8 cellular contexts compared by ENCODE assay signal in the genomic region with DNA sequence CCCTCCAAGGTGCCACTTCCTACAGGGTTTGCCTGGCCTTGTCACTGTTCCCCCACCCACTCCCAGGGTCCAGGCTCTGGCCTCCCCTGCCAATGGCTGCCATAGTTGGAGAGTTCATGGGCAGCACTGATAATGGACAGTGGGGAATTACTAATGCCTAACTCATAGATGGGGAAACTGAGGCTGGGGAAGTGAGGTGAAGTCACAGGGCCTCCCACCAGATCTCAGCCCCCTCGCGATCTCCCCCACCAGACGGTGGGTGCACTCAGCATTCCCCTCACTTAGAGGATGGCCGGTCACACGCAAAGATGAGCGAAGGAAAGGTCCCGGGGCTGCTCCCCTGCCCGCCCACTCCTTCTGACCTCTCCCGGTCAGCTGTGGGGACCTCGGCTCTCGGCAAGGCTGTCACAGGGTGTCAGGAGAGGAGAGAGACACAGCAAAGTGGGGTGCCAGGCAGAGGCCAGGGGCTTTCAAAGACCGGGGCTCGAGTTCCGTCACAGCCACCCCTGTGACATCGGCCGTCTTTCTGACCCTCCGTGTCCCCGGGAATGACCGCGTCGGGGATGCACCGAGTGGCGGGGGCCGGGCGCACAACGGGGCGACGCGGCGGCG.
DNase-seq lines count a peak whose midpoint lies in the region; ATAC-seq and TF ChIP-seq lines count a peak whose summit lies in the region.

No MANE protein-coding gene starts in this region.

- no peaks in the 10 kb centered on the region for H3K36me3 Mint-ChIP-seq in activated CD4-positive, alpha-beta T cell treated with anti-CD3 and anti-CD28 coated beads, Interleukin-2, amount 10 ng/mL, durations not matched to agents 24 days and 14 days (ENCODE audit: low read depth)
- H3K36me3 Mint-ChIP-seq in activated naive CD8-positive, alpha-beta T cell treated with anti-CD3 and anti-CD28 coated beads, Interleukin-2, amount 10 ng/mL, durations not matched to agents 7 days and 5 days: no peaks in the 10 kb centered on the region
- H3K36me3 Mint-ChIP-seq in immature natural killer cell: no peaks in the 10 kb centered on the region

- POLR2A ChIA-PET in activated naive CD8-positive, alpha-beta T cell treated with anti-CD3 and anti-CD28 coated beads, Interleukin-2, amount 10 ng/mL, durations not matched to agents 7 days and 5 days (lab: Charles Lee): no interaction called here

- peaks cover 46% of the 10 kb centered on the region for H3K27me3 Mint-ChIP-seq in activated CD4-positive, alpha-beta T cell treated with anti-CD3 and anti-CD28 coated beads, Interleukin-2, amount 10 ng/mL, durations not matched to agents 24 days and 14 days
- peaks cover 46% of the 10 kb centered on the region for H3K27me3 Mint-ChIP-seq in activated naive CD8-positive, alpha-beta T cell treated with anti-CD3 and anti-CD28 coated beads, Interleukin-2, amount 10 ng/mL, durations not matched to agents 7 days and 5 days
- peaks cover 20 to 21% (median 21%) of the 10 kb centered on the region in 3 donors for H3K27me3 Mint-ChIP-seq in immature natural killer cell (ENCODE audit: low read depth in 3 of 3)

- no peak for DNase-seq in activated CD4-positive, alpha-beta T cell treated with anti-CD3 and anti-CD28 coated beads, Interleukin-2, amount 10 ng/mL, durations not matched to agents 24 days and 14 days
- no peak for DNase-seq in activated CD4-positive, alpha-beta T cell treated with anti-CD3 and anti-CD28 coated beads for 1 hour
- DNase-seq in activated naive CD8-positive, alpha-beta T cell treated with anti-CD3 and anti-CD28 coated beads, Interleukin-2, amount 10 ng/mL, durations not matched to agents 7 days and 5 days: no peak
- DNase-seq in immature natural killer cell: no peak
- DNase-seq in suprapubic skin (ENCODE audit: low spot score in 2 of 2): peak in 1 of 2 donors; percentile 71
- no peak for DNase-seq in NCI-H446 treated with DMSO at 0.1 percent for 48 hours (lab: John Stamatoyannopoulos, UW)
- no peak for DNase-seq in NCI-H2227 treated with DMSO at 0.1 percent for 48 hours (lab: John Stamatoyannopoulos, UW)

- peak overlapping the region; percentile 20 for H3K27ac Mint-ChIP-seq in activated CD4-positive, alpha-beta T cell treated with anti-CD3 and anti-CD28 coated beads, Interleukin-2, amount 10 ng/mL, durations not matched to agents 24 days and 14 days
- no peak overlapping the region for H3K27ac Mint-ChIP-seq in activated naive CD8-positive, alpha-beta T cell treated with anti-CD3 and anti-CD28 coated beads, Interleukin-2, amount 10 ng/mL, durations not matched to agents 7 days and 5 days
- H3K27ac Mint-ChIP-seq in immature natural killer cell: no peak overlapping the region

- H3K4me3 Mint-ChIP-seq in activated CD4-positive, alpha-beta T cell treated with anti-CD3 and anti-CD28 coated beads, Interleukin-2, amount 10 ng/mL, durations not matched to agents 24 days and 14 days: peak overlapping the region; percentile 74
- H3K4me3 Mint-ChIP-seq in activated naive CD8-positive, alpha-beta T cell treated with anti-CD3 and anti-CD28 coated beads, Interleukin-2, amount 10 ng/mL, durations not matched to agents 7 days and 5 days: peak overlapping the region; percentile 33
- peak overlapping the region; percentile 56 to 75 (median 71) for H3K4me3 Mint-ChIP-seq in immature natural killer cell

- H3K27me3 ChIP-seq in suprapubic skin: no peaks in the 10 kb centered on the region

- ATAC-seq in activated naive CD8-positive, alpha-beta T cell treated with anti-CD3 and anti-CD28 coated beads, Interleukin-2, amount 10 ng/mL, durations not matched to agents 7 days and 5 days (ENCODE audit: low read depth): peak; percentile 15
- no peak for ATAC-seq in HG02798 (IDR thresholded peaks at IDR 0.05; ENCODE audit: poor library complexity, unreplicated experiment)

- WGBS in suprapubic skin: 34% methylated on average over 17 of the region's 31 CpGs

- H3K9me3 ChIP-seq in suprapubic skin: no peaks in the 10 kb centered on the region

- H3K4me1 Mint-ChIP-seq in activated CD4-positive, alpha-beta T cell treated with anti-CD3 and anti-CD28 coated beads, Interleukin-2, amount 10 ng/mL, durations not matched to agents 24 days and 14 days: peaks cover 9% of the 10 kb centered on the region
- peaks cover 4% of the 10 kb centered on the region for H3K4me1 Mint-ChIP-seq in activated naive CD8-positive, alpha-beta T cell treated with anti-CD3 and anti-CD28 coated beads, Interleukin-2, amount 10 ng/mL, durations not matched to agents 7 days and 5 days
- H3K4me1 Mint-ChIP-seq in immature natural killer cell: peaks cover 0 to 9% of the 10 kb centered on the region in 2 donors

- peak overlapping the region; percentile 89 for H3K27ac ChIP-seq in suprapubic skin

- intact Hi-C loops in activated CD4-positive, alpha-beta T cell treated with anti-CD3 and anti-CD28 coated beads, Interleukin-2, amount 10 ng/mL, durations not matched to agents 24 days and 14 days (cut with micrococcal nuclease): loop anchor here (5.0 kb wide), 1 partner anchor 104 kb away; no protein-coding TSS in a partner anchor

- no peaks in the 10 kb centered on the region for H3K36me3 ChIP-seq in suprapubic skin

- no peaks in the 10 kb centered on the region for H3K9me3 Mint-ChIP-seq in activated CD4-positive, alpha-beta T cell treated with anti-CD3 and anti-CD28 coated beads, Interleukin-2, amount 10 ng/mL, durations not matched to agents 24 days and 14 days
- H3K9me3 Mint-ChIP-seq in activated naive CD8-positive, alpha-beta T cell treated with anti-CD3 and anti-CD28 coated beads, Interleukin-2, amount 10 ng/mL, durations not matched to agents 7 days and 5 days: no peaks in the 10 kb centered on the region
- peaks cover 0 to 2% (median 0%) of the 10 kb centered on the region in 6 donors for H3K9me3 Mint-ChIP-seq in immature natural killer cell

- H3K4me3 ChIP-seq in suprapubic skin: peak overlapping the region; percentile 75

- TF ChIP-seq EP300 in suprapubic skin (IDR thresholded peaks at IDR 0.05): no peak

- no peak for TF ChIP-seq POLR2A in suprapubic skin (IDR thresholded peaks at IDR 0.05)

- TF ChIP-seq CTCF in suprapubic skin (IDR thresholded peaks at IDR 0.05): no peak

- peaks cover 35% of the 10 kb centered on the region for H3K4me1 ChIP-seq in suprapubic skin
